ENCODE assay signal across 1 cellular context in the genomic region with DNA sequence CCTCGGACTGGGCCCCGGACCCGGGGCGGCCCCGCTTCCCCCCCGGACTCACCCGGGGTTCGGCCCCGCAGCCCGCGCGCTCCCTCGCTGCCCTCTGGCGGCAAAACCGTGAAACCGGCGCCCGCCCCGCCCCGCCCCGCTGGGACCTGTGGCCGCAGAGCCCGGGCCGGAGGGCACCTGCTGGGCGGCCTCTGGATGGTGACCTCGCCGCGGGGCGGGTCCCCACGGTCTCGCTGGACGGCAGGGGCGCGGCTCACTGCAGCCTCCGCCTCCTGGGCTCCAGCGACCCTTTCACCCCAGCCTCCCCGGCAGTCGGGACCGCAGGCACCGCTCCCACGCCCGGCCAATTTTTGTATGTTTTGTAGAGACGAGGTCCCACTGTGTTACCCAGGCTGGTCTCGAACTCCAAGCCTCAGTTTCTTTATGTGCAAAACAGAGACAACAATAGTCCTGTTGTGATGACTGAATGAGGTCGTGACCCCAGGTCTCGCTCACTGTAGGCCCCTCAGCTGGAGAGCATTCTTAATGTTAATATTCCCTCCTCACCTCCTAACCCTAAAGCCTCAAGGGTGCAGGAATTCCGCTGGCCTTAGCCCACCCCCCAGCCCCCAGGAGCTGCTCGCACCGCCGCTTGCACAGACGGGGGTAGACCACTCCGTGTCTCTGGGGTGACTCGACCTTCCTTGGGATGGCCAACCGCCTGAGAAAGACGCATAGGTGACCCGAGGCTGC.
TF ChIP-seq lines count a peak whose summit lies in the region.

No MANE protein-coding gene starts in this region.

TF ChIP-seq in H1, 55 proteins besides CTCF, POLR2A, EP300 and RAD21 (continued from another document):
- TF ChIP-seq CBX5 (IDR thresholded peaks at IDR 0.05; ENCODE audit: low read depth, low read length) = no peak
- TF ChIP-seq SUZ12 (IDR thresholded peaks at IDR 0.05; ENCODE audit: low read length) = no peak
- peak; percentile 28; the same call in 1 of the 2 replicates for TF ChIP-seq KDM1A (IDR thresholded peaks at IDR 0.05; ENCODE audit: borderline replicate concordance, low read length)
- 0 out of 2 replicates have a peak, but pooled peaks have one; percentile 16 for TF ChIP-seq PHF8 (conservative IDR thresholded peaks at IDR 0.05; ENCODE audit: low read depth, low read length)
- TF ChIP-seq SIRT6 (IDR thresholded peaks at IDR 0.05; ENCODE audit: low read length) = no peak
- peak; percentile 36; the same call in 1 of the 2 replicates for TF ChIP-seq TEAD4 (IDR thresholded peaks at IDR 0.05; ENCODE audit: low read depth, low read length)
- 0 out of 2 replicates have a peak, but pooled peaks have one; percentile 25 for TF ChIP-seq GABPA (IDR thresholded peaks at IDR 0.05; ENCODE audit: borderline replicate concordance, insufficient read depth, low read length)
- no peak for TF ChIP-seq RFX5 (IDR thresholded peaks at IDR 0.05; ENCODE audit: borderline replicate concordance, low read depth, low read length)
- no peak for TF ChIP-seq SIX5 (IDR thresholded peaks at IDR 0.05; ENCODE audit: low read depth, low read length)
- TF ChIP-seq EGR1 (IDR thresholded peaks at IDR 0.05; ENCODE audit: borderline replicate concordance, low read depth, low read length) = no peak
- TF ChIP-seq SP2 (IDR thresholded peaks at IDR 0.05; ENCODE audit: low read length) = no peak
- 0 out of 2 replicates have a peak, but pooled peaks have one; percentile 33 for TF ChIP-seq SP4 (IDR thresholded peaks at IDR 0.05; ENCODE audit: low read length)
- no peak for TF ChIP-seq RNF2 (IDR thresholded peaks at IDR 0.05; ENCODE audit: borderline replicate concordance, low read depth, low read length, missing control alignments, poor library complexity, severe bottlenecking)
TF ChIP-seq in H1: peak in this region for 5.
